In the genomic region with DNA sequence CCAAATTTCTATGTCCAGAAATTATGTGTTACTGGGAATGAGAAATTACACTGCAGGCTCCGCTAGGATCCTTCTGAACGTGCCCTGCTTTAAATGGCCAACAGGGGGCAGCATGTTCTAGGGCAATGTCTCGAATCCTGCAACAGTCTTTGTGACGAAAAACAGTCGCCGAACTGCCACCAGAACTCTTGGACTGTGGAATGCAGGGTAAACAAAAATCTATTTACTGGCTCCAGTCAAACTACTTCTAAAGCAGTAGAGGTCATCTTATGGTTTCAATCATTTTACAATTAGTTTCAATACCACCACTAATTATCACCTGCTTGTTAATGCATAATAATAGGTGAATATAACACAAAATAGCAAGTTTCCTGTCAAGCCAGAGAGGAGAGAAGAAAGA, we compare ENCODE assay signal across 8 cellular contexts. TPM values are rescaled to one million over a fixed set of nuclear protein-coding genes. Genes with fewer than 3 reads are reported as not detected.
DNase-seq lines count a peak whose midpoint lies in the region; ATAC-seq, FAIRE-seq and TF ChIP-seq lines count a peak whose summit lies in the region.

No MANE protein-coding gene starts in this region.

- in situ Hi-C loops in GM13976 (cut with MboI; ENCODE audit: low sequenced_read_pairs, unreplicated experiment) (loop anchor here (10.0 kb wide), 1 partner anchor 114 kb away; a partner anchor contains a TSS), K562 (cut with MboI) (no loop called here)

- 0 out of 5 replicates have a peak, but pooled peaks cover 0 to 3% of the 10 kb centered on the region in 2 experiments for H3K4me1 ChIP-seq in K562 (replicated peaks in 1 of 2; ENCODE audit: control insufficient read depth in 2 of 2, insufficient read depth in 2 of 2, low read length in 2 of 2)
- H3K4me1 ChIP-seq in iPS DF 6.9 (ENCODE audit: control insufficient read depth, insufficient read depth, low read length), result no peaks in the 10 kb centered on the region
- H3K4me1 ChIP-seq in skeletal muscle satellite cell (ENCODE audit: control insufficient read depth, insufficient read depth, low read length), result no peaks in the 10 kb centered on the region

- TF ChIP-seq EP300 in K562 (IDR thresholded peaks at IDR 0.05; ENCODE audit: low read length), result peak; percentile 40; the same call in 1 of the 2 replicates

- DNase-seq in GM13976 (ENCODE audit: low spot score) (peak; percentile 67), NCI-H2081 (lab: John Stamatoyannopoulos, UW) (peak; percentile 83 to 84), K562 (ENCODE audit: extremely low read depth in 1 of 4, low spot score in 3 of 4) (peak; percentile 71 to 92 (median 76)), iPS DF 6.9 (ENCODE audit: low read depth, low spot score) (peak; percentile 81), mesenteric fat pad (ENCODE audit: low spot score) (no peak)

- intact Hi-C loops in K562 (cut with micrococcal nuclease), result loop anchor here (1.0 to 10.0 kb wide), 6 partner anchors 124 to 724 kb away; no protein-coding TSS in a partner anchor

- H3K27ac ChIP-seq in K562 (ENCODE audit: extremely low read depth, low read depth, low read length) (0 out of 3 replicates have a peak overlapping the region, but pooled peaks have one; percentile 9), iPS DF 6.9 (ENCODE audit: low read length) (no peak overlapping the region)

- H3K4me2 ChIP-seq in K562 (ENCODE audit: insufficient read depth, low read length), result peak overlapping the region; percentile 53; the same call in 1 of the 2 replicates
- peak overlapping the region; percentile 76 for H3K4me2 ChIP-seq in skeletal muscle satellite cell (ENCODE audit: low read length)

- POLR2A ChIA-PET in K562 (lab: Yijun Ruan, JAX), result interaction anchor here (0.7 to 1.1 kb wide), 3 partner anchors 10 to 406 kb away, joined by 3 to 4 read pairs (median 3); a partner anchor contains a TSS

- 3% methylated on average over 6 of the region's 6 CpGs for WGBS in K562 (ENCODE audit: insufficient coverage, low coverage, missing lambda C conversion rate)
- no CpG with 5 or more reads among the region's 6 CpGs for WGBS in iPS DF 6.9 (ENCODE audit: insufficient coverage, insufficient read length)

- H3K79me2 ChIP-seq in K562 (ENCODE audit: control insufficient read depth, insufficient read depth, low read length), result no peaks in the 10 kb centered on the region

- TF ChIP-seq POLR2A in K562 (conservative IDR thresholded peaks at IDR 0.05), result no peak

- no peaks in the 10 kb centered on the region for H3K27me3 ChIP-seq in K562 (ENCODE audit: control insufficient read depth in 2 of 2, insufficient read depth in 2 of 2, low read length in 2 of 2)
- H3K27me3 ChIP-seq in iPS DF 6.9 (ENCODE audit: control insufficient read depth, insufficient read depth, low read length), result no peaks in the 10 kb centered on the region
- H3K27me3 ChIP-seq in skeletal muscle satellite cell (ENCODE audit: control insufficient read depth, insufficient read depth, low read length), result no peaks in the 10 kb centered on the region

- peak; percentile 87 for FAIRE-seq in TTC549 (lab: Jason Lieb, UNC)
- FAIRE-seq in K562 (lab: Jason Lieb, UNC), result peak; percentile 96

- H3K9me3 ChIP-seq in K562 (replicated peaks; ENCODE audit: control insufficient read depth, insufficient read depth, low read depth, low read length) (no peaks in the 10 kb centered on the region), iPS DF 6.9 (ENCODE audit: control insufficient read depth, insufficient read depth, low read length) (no peaks in the 10 kb centered on the region), skeletal muscle satellite cell (replicated peaks; ENCODE audit: low read length) (no peaks in the 10 kb centered on the region)

- peak; percentile 86 for ATAC-seq in HG02938 (IDR thresholded peaks at IDR 0.05; ENCODE audit: unreplicated experiment)
- peak; percentile 96 for ATAC-seq in K562

- H3K36me3 ChIP-seq in K562 (ENCODE audit: control insufficient read depth, insufficient read depth, low read length), result no peaks in the 10 kb centered on the region
- H3K36me3 ChIP-seq in iPS DF 6.9 (ENCODE audit: control insufficient read depth, insufficient read depth, low read length), result no peaks in the 10 kb centered on the region
- H3K36me3 ChIP-seq in skeletal muscle satellite cell (ENCODE audit: insufficient read depth, low read length), result no peaks in the 10 kb centered on the region

- BruUV-seq in K562 (replicated peaks; lab: Mats Ljungman, UMichigan), result no TSS peak

- no peak overlapping the region for H3K4me3 ChIP-seq in K562
- H3K4me3 ChIP-seq in iPS DF 6.9 (ENCODE audit: low read length), result no peak overlapping the region
- peak overlapping the region; percentile 55 for H3K4me3 ChIP-seq in skeletal muscle satellite cell (ENCODE audit: low read length)

- no peaks in the 10 kb centered on the region for H3K9me1 ChIP-seq in K562 (ENCODE audit: control insufficient read depth, insufficient read depth, low read length)

- peak overlapping the region; percentile 97 for H2AFZ ChIP-seq in K562 (ENCODE audit: low read depth, low read length)

- TF ChIP-seq RAD21 in K562 (CRISPR knock-in tag; conservative IDR thresholded peaks at IDR 0.05 in 1 of 2, IDR thresholded peaks at IDR 0.05 in 1 of 2), result peak; percentile 85 to 94

- H4K20me1 ChIP-seq in K562 (replicated peaks; ENCODE audit: control insufficient read depth, insufficient read depth, low read length), result no peaks in the 10 kb centered on the region

- TF ChIP-seq CTCF in GM13976 (IDR thresholded peaks at IDR 0.05; ENCODE audit: borderline replicate concordance, control extremely low read depth, extremely low read depth, insufficient read depth, missing control alignments) (peak; percentile 79), K562 (IDR thresholded peaks at IDR 0.05 in 2 of 3, conservative IDR thresholded peaks at IDR 0.05 in 1 of 3; ENCODE audit: insufficient read depth in 2 of 3, low read depth in 1 of 3, low read length in 3 of 3) (peak; percentile 91 to 97 (median 92))

- H3K9ac ChIP-seq in K562 (ENCODE audit: insufficient read depth in 1 of 2, low read depth in 2 of 2, low read length in 2 of 2), result peak overlapping the region in 1 of 2 experiments; percentile 43; a peak in 1 of 4 replicates
- H3K9ac ChIP-seq in skeletal muscle satellite cell (ENCODE audit: low read depth, low read length), result peak overlapping the region; percentile 20

- CTCF ChIA-PET in K562 (lab: Yijun Ruan, JAX; ENCODE audit: low intra/inter-chr PET ratio), result interaction anchor here (0.6 to 1.8 kb wide), 3 partner anchors 88 to 155 kb away, joined by 3 to 10 read pairs (median 3); no protein-coding TSS in a partner anchor

TF ChIP-seq in K562, 482 proteins besides CTCF, POLR2A, EP300 and RAD21 (continues in another document):
- TF ChIP-seq GATA2 (CRISPR knock-in tag; IDR thresholded peaks at IDR 0.05) (no peak), JUNB (CRISPR knock-in tag; conservative IDR thresholded peaks at IDR 0.05) (no peak), FOXM1 (IDR thresholded peaks at IDR 0.05; ENCODE audit: low read depth) (peak; percentile 13; the same call in 1 of the 2 replicates), FOXM1 (CRISPR knock-in tag; IDR thresholded peaks at IDR 0.05; ENCODE audit: low read depth) (no peak), ZNF589 (CRISPR knock-in tag; IDR thresholded peaks at IDR 0.05; ENCODE audit: low read depth) (no peak), ZFP36 (IDR thresholded peaks at IDR 0.05; ENCODE audit: low read depth, low read length, partially characterized antibody) (peak; percentile 3), SIN3A (IDR thresholded peaks at IDR 0.05; ENCODE audit: borderline replicate concordance in 2 of 2, control insufficient read depth in 1 of 2, low read depth in 2 of 2, low read length in 2 of 2) (no peak), CXXC5 (CRISPR knock-in tag; IDR thresholded peaks at IDR 0.05) (no peak)

RNA-seq across cellular contexts. Expression of a gene that starts 9.8 kb away (rescaled TPM):
- 28.2 and 61.8 TPM in 2 replicates for total RNA-seq in K562 (2011; cell fraction: chromatin; rRNA removed; ENCODE audit: low replicate concordance)
- 16.7 and 26.5 TPM in 2 replicates for total RNA-seq in K562 (2011; cell fraction: nucleolus; rRNA removed)
- total RNA-seq in K562 (2011; cell fraction: nucleoplasm; rRNA removed), result 37.0 and 53.3 TPM in 2 replicates
- total RNA-seq in K562 (2014; rRNA removed) (13.2 and 13.8 TPM in 2 replicates), K562 (2014; rRNA removed; fragmentation: Illumina TruSeq; extraction: Trizol) (23.6 and 25.5 TPM in 2 replicates), K562 (2015; rRNA removed; fragmentation: Illumina TruSeq; extraction: Trizol) (19.0 and 19.6 TPM in 2 replicates), K562 (2021) (15.1 and 16.3 TPM in 2 replicates), mesenteric fat pad (21.4 TPM)
- polyA plus RNA-seq in K562 (2011; rRNA removed) (19.3 and 22.5 TPM in 2 replicates), K562 (2014; fragmentation: Illumina TruSeq; extraction: Trizol) (19.8 and 24.2 TPM in 2 replicates), K562 (2014; fragmentation: Nextera tagmentation; extraction: Ambion mirVana) (1 to 10 TPM; 6.4 to 8.7 TPM), K562 (2014; rRNA removed) (17.0 and 20.5 TPM in 2 replicates)
- polyA plus RNA-seq in K562 (2011; cell fraction: cytosol; rRNA removed), result 4.2 and 11.0 TPM in 2 replicates
- 21.9 and 28.3 TPM in 2 replicates for polyA plus RNA-seq in K562 (2011; cell fraction: nucleus; rRNA removed)
- polyA plus RNA-seq in K562 (2012), result 10.2 and 12.4 TPM in 2 replicates
- polyA minus RNA-seq in K562 (2011; rRNA and poly(A)+ RNA removed), result 26.3 and 37.3 TPM in 2 replicates
- polyA minus RNA-seq in K562 (2011; cell fraction: cytosol; rRNA and poly(A)+ RNA removed), result 8.8 and 12.1 TPM in 2 replicates
- polyA minus RNA-seq in K562 (2011; cell fraction: nucleus; rRNA and poly(A)+ RNA removed), result 18.8 and 43.0 TPM in 2 replicates
- 10.9 and 15.5 TPM in 2 replicates for total RNA-seq in skeletal muscle satellite cell (2012; rRNA removed)

RNA-seq across cellular contexts. Expression of a gene that starts 59.0 kb away (rescaled TPM):
- total RNA-seq in K562 (2011; cell fraction: chromatin; rRNA removed; ENCODE audit: low replicate concordance), result 31.5 and 84.0 TPM in 2 replicates
- 17.8 and 26.8 TPM in 2 replicates for total RNA-seq in K562 (2011; cell fraction: nucleolus; rRNA removed)
- total RNA-seq in K562 (2011; cell fraction: nucleoplasm; rRNA removed), result 41.2 and 45.8 TPM in 2 replicates
- total RNA-seq in K562 (2014; rRNA removed) (8.9 and 12.0 TPM in 2 replicates), K562 (2014; rRNA removed; fragmentation: Illumina TruSeq; extraction: Trizol) (13.5 and 14.7 TPM in 2 replicates), K562 (2015; rRNA removed; fragmentation: Illumina TruSeq; extraction: Trizol) (10.3 and 11.0 TPM in 2 replicates), K562 (2021) (9.2 and 10.8 TPM in 2 replicates), mesenteric fat pad (13.2 TPM)
- polyA plus RNA-seq in K562 (2011; rRNA removed) (13.6 and 14.0 TPM in 2 replicates), K562 (2014; fragmentation: Illumina TruSeq; extraction: Trizol) (11.5 and 13.1 TPM in 2 replicates), K562 (2014; fragmentation: Nextera tagmentation; extraction: Ambion mirVana) (1 to 10 TPM; 4.6 to 4.9 TPM), K562 (2014; rRNA removed) (10.0 and 11.5 TPM in 2 replicates)
- polyA plus RNA-seq in K562 (2011; cell fraction: cytosol; rRNA removed), result 3.0 and 5.6 TPM in 2 replicates
- polyA plus RNA-seq in K562 (2011; cell fraction: nucleus; rRNA removed), result 36.2 and 37.7 TPM in 2 replicates
- polyA plus RNA-seq in K562 (2012), result 9.6 and 15.1 TPM in 2 replicates
- 19.0 and 29.5 TPM in 2 replicates for polyA minus RNA-seq in K562 (2011; rRNA and poly(A)+ RNA removed)
- polyA minus RNA-seq in K562 (2011; cell fraction: cytosol; rRNA and poly(A)+ RNA removed), result 4.7 and 5.1 TPM in 2 replicates
- 18.6 and 33.8 TPM in 2 replicates for polyA minus RNA-seq in K562 (2011; cell fraction: nucleus; rRNA and poly(A)+ RNA removed)
- 12.2 and 15.2 TPM in 2 replicates for total RNA-seq in skeletal muscle satellite cell (2012; rRNA removed)
